In genomic region chr7:99407849-99408346, GRCh38 we compare ENCODE assay signal across 8 cellular contexts. TPM values are rescaled to one million over a fixed set of nuclear protein-coding genes. Genes with fewer than 3 reads are reported as not detected.
A peak's percentile ranks its signal among the peaks of the same experiment; 100 is the strongest.
DNase-seq lines count a peak whose midpoint lies in the region; ATAC-seq and TF ChIP-seq lines count a peak whose summit lies in the region.

No MANE protein-coding gene starts in this region.

- H3K36me3 ChIP-seq in IMR-90 (ENCODE audit: control insufficient read depth, insufficient read depth, low read length) (peaks cover 29% of the 10 kb centered on the region), ectodermal cell (ENCODE audit: control insufficient read depth, insufficient read depth, low read length) (peaks cover 28% of the 10 kb centered on the region)

- ATAC-seq in IMR-90 (ENCODE audit: low read depth) (peak; percentile 46), WTC11 (peak; percentile 5; the same call in 1 of the 2 replicates), HG03571 (IDR thresholded peaks at IDR 0.05; ENCODE audit: unreplicated experiment) (no peak)

- H3K9me3 ChIP-seq in IMR-90 (ENCODE audit: control insufficient read depth, insufficient read depth, low read length), result no peaks in the 10 kb centered on the region
- H3K9me3 ChIP-seq in ectodermal cell (ENCODE audit: control insufficient read depth, low read length), result no peaks in the 10 kb centered on the region

- peak overlapping the region; percentile 84 for H2BK5ac ChIP-seq in IMR-90 (ENCODE audit: low read depth, low read length, poor library complexity, severe bottlenecking)

- peak overlapping the region; percentile 94 for H3K9ac ChIP-seq in IMR-90 (ENCODE audit: low read depth, low read length)

- H3K27ac ChIP-seq in IMR-90 (ENCODE audit: insufficient read depth, low read length) (peak overlapping the region; percentile 91), ectodermal cell (ENCODE audit: insufficient read depth, low read depth, low read length, poor library complexity, severe bottlenecking) (peak overlapping the region; percentile 100)

- peak overlapping the region; percentile 13; the same call in 1 of the 2 replicates for H3K18ac ChIP-seq in IMR-90 (ENCODE audit: low read depth, low read length)

- peak overlapping the region; percentile 73 for H4K5ac ChIP-seq in IMR-90 (ENCODE audit: low read depth, low read length)

- H4K20me1 ChIP-seq in IMR-90 (ENCODE audit: insufficient read depth, low read length), result peaks cover 61% of the 10 kb centered on the region

- peak overlapping the region; percentile 99 for H3K27ac Mint-ChIP-seq in WTC11

- POLR2A ChIA-PET in IMR-90 (lab: Charles Lee; ENCODE audit: unreplicated experiment) (interaction anchor here (1.4 kb wide), 1 partner anchor 10 kb away, joined by 3 read pairs; no protein-coding TSS in a partner anchor), WTC11 (lab: Charles Lee) (interaction anchor here (1.1 to 2.4 kb wide), 7 partner anchors 8 to 65 kb away, joined by 3 to 37 read pairs (median 5); partner anchors contain the start of genes CPSF4, PTCD1 and ZNF789)

- H3K4ac ChIP-seq in IMR-90 (ENCODE audit: low read depth, low read length), result peak overlapping the region; percentile 98

- peak overlapping the region; percentile 97 for H2AK5ac ChIP-seq in IMR-90 (ENCODE audit: low read depth, low read length)

- in situ Hi-C loops in IMR-90 (cut with MboI; ENCODE audit: low sequenced_read_pairs), result no loop called here

- TF ChIP-seq CTCF in IMR-90 (conservative IDR thresholded peaks at IDR 0.05; ENCODE audit: low read depth, low read length), result no peak
- TF ChIP-seq CTCF in WTC11 (IDR thresholded peaks at IDR 0.05), result no peak

- H3K4me1 ChIP-seq in IMR-90 (ENCODE audit: control insufficient read depth, insufficient read depth, low read length) (peaks cover 8% of the 10 kb centered on the region; the same call in 1 of the 2 replicates), ectodermal cell (ENCODE audit: control insufficient read depth, insufficient read depth, low read length) (peaks cover 8% of the 10 kb centered on the region)

- peak overlapping the region; percentile 94 for H3K56ac ChIP-seq in IMR-90 (ENCODE audit: extremely low read depth, insufficient read depth, low read length)

- H3K4me3 Mint-ChIP-seq in WTC11, result peak overlapping the region; percentile 99

- no peaks in the 10 kb centered on the region for H3K9me3 Mint-ChIP-seq in WTC11

- H3K14ac ChIP-seq in IMR-90 (replicated peaks; ENCODE audit: low read depth, low read length), result peak overlapping the region; percentile 97

- dilution Hi-C loops in IMR-90 (cut with HindIII; ENCODE audit: low sequenced_read_pairs, unreplicated experiment), result no loop called here

- H3K4me1 Mint-ChIP-seq in WTC11, result peaks cover 18% of the 10 kb centered on the region

- H3K23ac ChIP-seq in IMR-90 (ENCODE audit: low read depth, low read length), result peak overlapping the region; percentile 80

- CTCF ChIA-PET in IMR-90 (lab: Yijun Ruan, JAX) (interaction anchor here (1.2 kb wide), 1 partner anchor 8 kb away, joined by 5 read pairs; no protein-coding TSS in a partner anchor), WTC11 (lab: Charles Lee) (interaction anchor here (1.0 to 2.3 kb wide), 7 partner anchors 8 to 529 kb away, joined by 3 to 13 read pairs (median 4); partner anchors contain the start of gene TRRAP)

- H3K9me1 ChIP-seq in IMR-90 (ENCODE audit: insufficient read depth, low read length), result peaks cover 12% of the 10 kb centered on the region

- peak overlapping the region; percentile 18; the same call in 1 of the 3 replicates for H2BK15ac ChIP-seq in IMR-90 (ENCODE audit: low read depth, low read length)

- no TSS peak for BruUV-seq in IMR-90 (replicated peaks; lab: Mats Ljungman, UMichigan)

- peak overlapping the region; percentile 93 for H4K91ac ChIP-seq in IMR-90 (ENCODE audit: insufficient read depth, low read depth, low read length)

- 0 out of 2 replicates have a peak overlapping the region, but pooled peaks have one; percentile 10 for H2BK20ac ChIP-seq in IMR-90 (ENCODE audit: low read depth, low read length)

- H3K27me3 ChIP-seq in IMR-90 (ENCODE audit: control insufficient read depth, insufficient read depth, low read length) (no peaks in the 10 kb centered on the region), ectodermal cell (ENCODE audit: control insufficient read depth, insufficient read depth, low read length, poor library complexity, severe bottlenecking) (no peaks in the 10 kb centered on the region)

- H3K4me3 ChIP-seq in IMR-90 (ENCODE audit: insufficient read depth, low read depth, low read length) (peak overlapping the region; percentile 57), ectodermal cell (ENCODE audit: insufficient read depth, low read depth, low read length) (peak overlapping the region; percentile 96)

- 1% methylated on average over 15 of the region's 28 CpGs; no CpG with 5 or more reads in 1 of the 2 experiments for WGBS in IMR-90 (ENCODE audit: extremely low coverage in 2 of 2, insufficient read length in 1 of 2), 2 experiments
- WGBS in ectodermal cell, 2 experiments, result 1% methylated on average over 28 of the region's 28 CpGs

- DNase-seq in NCI-H82 (lab: John Stamatoyannopoulos, UW), result peak; percentile 53
- no peak for DNase-seq in NCI-H82 treated with DMSO at 0.1 percent for 48 hours (lab: John Stamatoyannopoulos, UW; ENCODE audit: unreplicated experiment)
- DNase-seq in IMR-90, result peak; percentile 86
- DNase-seq in WTC11 (ENCODE audit: low spot score), result no peak
- peak; percentile 67 to 82 for DNase-seq in lung microvascular endothelial cell (ENCODE audit: low read depth in 2 of 2)
- DNase-seq in stimulated activated naive CD4-positive, alpha-beta T cell treated with Interleukin-2 at 50 U/mL for 16 hours (lab: John Stamatoyannopoulos, UW), result peak; percentile 29

- peak overlapping the region; percentile 95 to 96 for H4K8ac ChIP-seq in IMR-90 (ENCODE audit: low read depth in 2 of 2, low read length in 2 of 2)

- peak; percentile 83; the same call in 1 of the 2 replicates for TF ChIP-seq POLR2A in IMR-90 (IDR thresholded peaks at IDR 0.05; ENCODE audit: low read depth, low read length)

- peak overlapping the region; percentile 100 for H2AFZ ChIP-seq in IMR-90 (replicated peaks; ENCODE audit: low read length, poor library complexity)

- TF ChIP-seq RAD21 in IMR-90 (IDR thresholded peaks at IDR 0.05; ENCODE audit: low read length), result no peak

- peak overlapping the region; percentile 75 for H2BK120ac ChIP-seq in IMR-90 (ENCODE audit: low read depth, low read length)

- peaks cover 21 to 65% of the 10 kb centered on the region in 2 experiments for H3K79me1 ChIP-seq in IMR-90 (ENCODE audit: low read depth in 1 of 2, low read length in 2 of 2)

- intact Hi-C loops in IMR-90 (cut with micrococcal nuclease), result no loop called here

- no peaks in the 10 kb centered on the region for H3K27me3 Mint-ChIP-seq in WTC11 (ENCODE audit: low read depth)

- H3K36me3 Mint-ChIP-seq in WTC11, result peaks cover 40% of the 10 kb centered on the region

- H2AK9ac ChIP-seq in IMR-90 (replicated peaks; ENCODE audit: low read depth, low read length, poor library complexity), result peak overlapping the region; percentile 100

- peak overlapping the region; percentile 86 for H3K4me2 ChIP-seq in IMR-90 (ENCODE audit: low read depth, low read length)

RNA-seq across cellular contexts. Expression of gene PDAP1, which starts 0.5 kb away (rescaled TPM):
- total RNA-seq in IMR-90 (2012; rRNA removed) (40.3 and 124 TPM in 2 replicates), WTC11 (2021) (157 to 177 TPM (median 160 TPM) in 3 replicates), lung microvascular endothelial cell (15.7 and 17.9 TPM in 2 replicates)
- 123 and 193 TPM in 2 replicates for polyA plus RNA-seq in IMR-90 (2012; rRNA removed)
- polyA plus RNA-seq in IMR-90 (2012; cell fraction: cytosol; rRNA removed), result 86.2 and 146 TPM in 2 replicates
- 22.9 and 59.0 TPM in 2 replicates for polyA plus RNA-seq in IMR-90 (2012; cell fraction: nucleus; rRNA removed; ENCODE audit: low replicate concordance)
- 151 TPM for polyA plus RNA-seq in ectodermal cell (2013, experiment 1 of 4)
- polyA plus RNA-seq in ectodermal cell (2013, experiment 2 of 4), result 146 TPM
- polyA plus RNA-seq in ectodermal cell (2013, experiment 3 of 4), result 125 TPM
- polyA plus RNA-seq in ectodermal cell (2013, experiment 4 of 4), result 136 TPM

RNA-seq across cellular contexts. Expression of gene BUD31, which starts 0.9 kb away (rescaled TPM):
- total RNA-seq in IMR-90 (2012; rRNA removed) (72.6 and 111 TPM in 2 replicates), WTC11 (2021) (98.4 to 99.5 TPM (median 98.7 TPM) in 3 replicates), lung microvascular endothelial cell (73.0 and 75.0 TPM in 2 replicates)
- polyA plus RNA-seq in IMR-90 (2012; rRNA removed), result 94.2 and 97.2 TPM in 2 replicates
- 45.7 and 87.3 TPM in 2 replicates for polyA plus RNA-seq in IMR-90 (2012; cell fraction: cytosol; rRNA removed)
- polyA plus RNA-seq in IMR-90 (2012; cell fraction: nucleus; rRNA removed; ENCODE audit: low replicate concordance), result 26.6 and 74.7 TPM in 2 replicates
- 88.8 TPM for polyA plus RNA-seq in ectodermal cell (2013, experiment 1 of 4)
- polyA plus RNA-seq in ectodermal cell (2013, experiment 2 of 4), result 90.7 TPM
- 92.1 TPM for polyA plus RNA-seq in ectodermal cell (2013, experiment 3 of 4)
- polyA plus RNA-seq in ectodermal cell (2013, experiment 4 of 4), result 98.8 TPM

RNA-seq across cellular contexts. Expression of gene PTCD1, which starts 30.7 kb away (rescaled TPM):
- total RNA-seq in IMR-90 (2012; rRNA removed) (2.2 and 2.8 TPM in 2 replicates), WTC11 (2021) (8.8 to 11.4 TPM (median 11.1 TPM) in 3 replicates), lung microvascular endothelial cell (3.1 and 4.2 TPM in 2 replicates)
- polyA plus RNA-seq in IMR-90 (2012; rRNA removed), result 4.0 and 4.7 TPM in 2 replicates
- 1.9 and 3.5 TPM in 2 replicates for polyA plus RNA-seq in IMR-90 (2012; cell fraction: cytosol; rRNA removed)
- polyA plus RNA-seq in IMR-90 (2012; cell fraction: nucleus; rRNA removed; ENCODE audit: low replicate concordance), result 9.5 and 11.6 TPM in 2 replicates
- polyA plus RNA-seq in ectodermal cell (2013, experiment 1 of 4), result 7.7 TPM
- 11.2 TPM for polyA plus RNA-seq in ectodermal cell (2013, experiment 2 of 4)
- 5.2 TPM for polyA plus RNA-seq in ectodermal cell (2013, experiment 3 of 4)
- 5.3 TPM for polyA plus RNA-seq in ectodermal cell (2013, experiment 4 of 4)

RNA-seq across cellular contexts. Expression of gene CPSF4, which starts 30.8 kb away (rescaled TPM):
- total RNA-seq in IMR-90 (2012; rRNA removed) (23.8 and 23.9 TPM in 2 replicates), WTC11 (2021) (79.1 to 109 TPM (median 85.8 TPM) in 3 replicates), lung microvascular endothelial cell (16.3 and 17.4 TPM in 2 replicates)
- polyA plus RNA-seq in IMR-90 (2012; rRNA removed), result 38.5 and 44.9 TPM in 2 replicates
- 16.1 and 26.6 TPM in 2 replicates for polyA plus RNA-seq in IMR-90 (2012; cell fraction: cytosol; rRNA removed)
- polyA plus RNA-seq in IMR-90 (2012; cell fraction: nucleus; rRNA removed; ENCODE audit: low replicate concordance), result 158 and 162 TPM in 2 replicates
- 94.1 TPM for polyA plus RNA-seq in ectodermal cell (2013, experiment 1 of 4)
- polyA plus RNA-seq in ectodermal cell (2013, experiment 2 of 4), result 94.8 TPM
- polyA plus RNA-seq in ectodermal cell (2013, experiment 3 of 4), result 85.4 TPM
- 95.3 TPM for polyA plus RNA-seq in ectodermal cell (2013, experiment 4 of 4)

RNA-seq across cellular contexts. Expression of gene ARPC1B, which starts 33.4 kb away (rescaled TPM):
- 243 and 351 TPM in 2 replicates for total RNA-seq in IMR-90 (2012; rRNA removed)
- polyA plus RNA-seq in IMR-90 (2012; rRNA removed), result 488 and 548 TPM in 2 replicates
- polyA plus RNA-seq in IMR-90 (2012; cell fraction: cytosol; rRNA removed), result 590 and 650 TPM in 2 replicates
- polyA plus RNA-seq in IMR-90 (2012; cell fraction: nucleus; rRNA removed; ENCODE audit: low replicate concordance), result 160 and 428 TPM in 2 replicates
- 63.3 to 70.2 TPM (median 66.2 TPM) in 3 replicates for total RNA-seq in WTC11 (2021)
- 67.8 TPM for polyA plus RNA-seq in ectodermal cell (2013, experiment 1 of 4)
- 63.1 TPM for polyA plus RNA-seq in ectodermal cell (2013, experiment 2 of 4)
- 44.8 TPM for polyA plus RNA-seq in ectodermal cell (2013, experiment 3 of 4)
- 43.7 TPM for polyA plus RNA-seq in ectodermal cell (2013, experiment 4 of 4)
- 275 and 340 TPM in 2 replicates for total RNA-seq in lung microvascular endothelial cell

Comparison
In these comparisons a context has a peak if more than half of its experiments do, and no peak if none do; other contexts are left out.
1. DNase-seq: peak in NCI-H82 (single experiment), IMR-90 (single experiment), lung microvascular endothelial cell (2 of 2) and stimulated activated naive CD4-positive, alpha-beta T cell treated with Interleukin-2 at 50 U/mL for 16 hours (single experiment); none in NCI-H82 treated with DMSO at 0.1 percent for 48 hours (single experiment) and WTC11 (single experiment).